24 cellular contexts compared by ENCODE assay signal in the genomic region with DNA sequence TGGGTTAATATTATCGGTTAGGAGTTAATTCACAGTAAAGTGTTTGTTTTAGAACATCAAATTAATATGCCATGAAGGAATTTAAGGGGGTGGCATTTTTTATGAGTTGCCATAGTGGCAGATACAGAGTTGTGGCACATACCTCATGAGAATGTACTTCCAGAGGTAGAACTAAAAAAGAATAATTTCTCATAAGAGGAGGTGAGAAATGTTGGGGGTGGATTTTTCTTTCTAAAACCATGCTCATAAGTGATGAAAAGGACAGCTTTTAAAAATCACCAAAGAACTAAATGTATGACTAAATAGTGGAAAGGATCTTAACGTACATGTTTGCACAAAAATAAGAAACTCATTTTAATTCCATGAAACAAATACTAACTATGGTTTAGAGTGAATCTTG. TPM values are rescaled to one million over a fixed set of nuclear protein-coding genes. Genes with fewer than 3 reads are reported as not detected.
A peak's percentile ranks its signal among the peaks of the same experiment; 100 is the strongest.
DNase-seq lines count a peak whose midpoint lies in the region; TF ChIP-seq lines count a peak whose summit lies in the region.
"Had no signal": no experiment of that assay in that cellular context is flagged by ENCODE, and none has a peak within 500 bp of the region (broad histone marks: within the 10 kb centered on the region; RNA-seq: fewer than 3 reads in every experiment).

No MANE protein-coding gene starts in this region.

- no peak overlapping the region for H3K4me3 Mint-ChIP-seq in osteocyte (ENCODE audit: unreplicated experiment)
- H3K4me3 Mint-ChIP-seq in activated CD4-positive, alpha-beta memory T cell treated with anti-CD3 and anti-CD28 coated beads, Interleukin-2, amount 10 ng/mL, durations not matched to agents 7 days and 5 days, result no peak overlapping the region
- H3K4me3 Mint-ChIP-seq: CD14-positive monocyte; CD4-positive, alpha-beta T cell; CD8-positive, alpha-beta memory T cell; HFFc6 had no signal

- H3K4me2 ChIP-seq in SU-DHL-6 (ENCODE audit: low read depth, low read length, poor library complexity, severe bottlenecking), result no peak overlapping the region
- H3K4me2 ChIP-seq: A549; BLaER1 treated with 17β-estradiol and CSF1 and Interleukin-3, amounts not matched to agents 10 nM and 100 nM had no signal

- no peaks in the 10 kb centered on the region for H3K4me1 ChIP-seq in ascending aorta
- H3K4me1 ChIP-seq: HAP-1 had no signal

- no peaks in the 10 kb centered on the region for H4K20me1 ChIP-seq in SU-DHL-6 (ENCODE audit: low read depth, low read length)
- H4K20me1 ChIP-seq: BLaER1 treated with 17β-estradiol and CSF1 and Interleukin-3, amounts not matched to agents 10 nM and 100 nM had no signal

- H3K36me3 ChIP-seq in SU-DHL-6 (ENCODE audit: low read length) (peaks cover 7% of the 10 kb centered on the region), ascending aorta (no peaks in the 10 kb centered on the region)
- H3K36me3 ChIP-seq: BE2C, HAP-1 had no signal

- H3F3A ChIP-seq in SU-DHL-6 (ENCODE audit: insufficient read depth), result peaks cover 44% of the 10 kb centered on the region

- POLR2A ChIA-PET in activated CD4-positive, alpha-beta memory T cell treated with anti-CD3 and anti-CD28 coated beads, Interleukin-2, amount 10 ng/mL, durations not matched to agents 7 days and 5 days (lab: Charles Lee), result no interaction called here

- no peak for TF ChIP-seq CTCF in SU-DHL-6 (IDR thresholded peaks at IDR 0.05; ENCODE audit: insufficient read depth, low read length, poor library complexity, severe bottlenecking)
- TF ChIP-seq CTCF in ascending aorta (IDR thresholded peaks at IDR 0.05), result no peak
- TF ChIP-seq CTCF in osteocyte (IDR thresholded peaks at IDR 0.05), result no peak

- H3K27ac Mint-ChIP-seq in osteocyte (ENCODE audit: unreplicated experiment), result no peak overlapping the region
- H3K27ac Mint-ChIP-seq in activated CD4-positive, alpha-beta memory T cell treated with anti-CD3 and anti-CD28 coated beads, Interleukin-2, amount 10 ng/mL, durations not matched to agents 7 days and 5 days, result no peak overlapping the region
- H3K27ac Mint-ChIP-seq: CD4-positive, alpha-beta T cell; HFFc6 had no signal

- peaks cover 13% of the 10 kb centered on the region for H3K4me1 Mint-ChIP-seq in osteocyte (ENCODE audit: unreplicated experiment)
- peaks cover 15% of the 10 kb centered on the region for H3K4me1 Mint-ChIP-seq in activated CD4-positive, alpha-beta memory T cell treated with anti-CD3 and anti-CD28 coated beads, Interleukin-2, amount 10 ng/mL, durations not matched to agents 7 days and 5 days

- H2AFZ ChIP-seq in SU-DHL-6 (ENCODE audit: low read depth, low read length, severe bottlenecking), result no peak overlapping the region

- H3K27ac ChIP-seq in SU-DHL-6 (ENCODE audit: low read depth, low read length), result peak overlapping the region; percentile 99
- peak overlapping the region; percentile 80 for H3K27ac ChIP-seq in caudate nucleus (ENCODE audit: low read depth, low read length)
- no peak overlapping the region for H3K27ac ChIP-seq in ascending aorta
- H3K27ac ChIP-seq: A549; BLaER1 treated with 17β-estradiol and CSF1 and Interleukin-3, amounts not matched to agents 10 nM and 100 nM had no signal

- H3K4me3 ChIP-seq in SU-DHL-6 (ENCODE audit: insufficient read depth, low read length, poor library complexity, severe bottlenecking) (no peak overlapping the region), ascending aorta (no peak overlapping the region)
- H3K4me3 ChIP-seq: A549; BLaER1 treated with 17β-estradiol and CSF1 and Interleukin-3, amounts not matched to agents 10 nM and 100 nM; GM12878; HAP-1 had no signal

- H3K27me3 ChIP-seq in SU-DHL-6 (ENCODE audit: low read length) (no peaks in the 10 kb centered on the region), ascending aorta (no peaks in the 10 kb centered on the region)
- H3K27me3 ChIP-seq: BE2C; BLaER1 treated with 17β-estradiol and CSF1 and Interleukin-3, amounts not matched to agents 10 nM and 100 nM had no signal

- CTCF ChIA-PET in activated CD4-positive, alpha-beta memory T cell treated with anti-CD3 and anti-CD28 coated beads, Interleukin-2, amount 10 ng/mL, durations not matched to agents 7 days and 5 days (lab: Charles Lee), result interaction anchor here (1.4 kb wide), 1 partner anchor 280 kb away, joined by 4 read pairs; no protein-coding TSS in a partner anchor

- H3K9me3 ChIP-seq in SU-DHL-6 (ENCODE audit: insufficient read depth, low read length) (no peaks in the 10 kb centered on the region), ascending aorta (no peaks in the 10 kb centered on the region)
- H3K9me3 ChIP-seq: A549; BE2C; BLaER1 treated with 17β-estradiol and CSF1 and Interleukin-3, amounts not matched to agents 10 nM and 100 nM; HAP-1 had no signal

- H3K9me2 ChIP-seq in SU-DHL-6 (replicated peaks; ENCODE audit: insufficient read depth, low read length), result no peaks in the 10 kb centered on the region

- H3K9ac ChIP-seq in SU-DHL-6 (ENCODE audit: low read length), result no peak overlapping the region
- H3K9ac ChIP-seq: BLaER1 treated with 17β-estradiol and CSF1 and Interleukin-3, amounts not matched to agents 10 nM and 100 nM had no signal

- H3K79me2 ChIP-seq in SU-DHL-6 (ENCODE audit: insufficient read depth, low read length), result peaks cover 43% of the 10 kb centered on the region; the same call in 1 of the 2 replicates

- intact Hi-C loops in ascending aorta (cut with DNase I), result no loop called here

- DNase-seq in caudate nucleus (lab: John Stamatoyannopoulos, UW) (peak in 2 of 61 donors; percentile 18 to 51), putamen (ENCODE audit: low spot score) (peak; percentile 64), superior temporal gyrus (ENCODE audit: extremely low spot score) (peak; percentile 69), ascending aorta (ENCODE audit: low spot score in 2 of 2) (no peak), osteocyte (ENCODE audit: extremely low spot score, unreplicated experiment) (no peak)
- DNase-seq in activated CD4-positive, alpha-beta memory T cell treated with anti-CD3 and anti-CD28 coated beads, Interleukin-2, amount 10 ng/mL, durations not matched to agents 7 days and 5 days, result no peak
- DNase-seq: 8988T; ACHN; AML-193; BE2C; CD4-positive, alpha-beta T cell; CD8-positive, alpha-beta memory T cell; DMS 273 treated with DMSO at 0.1 percent for 48 hours; DMS79; EL; GDM1; GOT3; HFFc6 had no signal

- no peaks in the 10 kb centered on the region for H3K27me3 Mint-ChIP-seq in osteocyte (ENCODE audit: unreplicated experiment)
- no peaks in the 10 kb centered on the region for H3K27me3 Mint-ChIP-seq in activated CD4-positive, alpha-beta memory T cell treated with anti-CD3 and anti-CD28 coated beads, Interleukin-2, amount 10 ng/mL, durations not matched to agents 7 days and 5 days
- H3K27me3 Mint-ChIP-seq: CD4-positive, alpha-beta T cell; CD8-positive, alpha-beta memory T cell had no signal

- H3K36me3 Mint-ChIP-seq in osteocyte (ENCODE audit: unreplicated experiment), result no peaks in the 10 kb centered on the region
- H3K36me3 Mint-ChIP-seq in activated CD4-positive, alpha-beta memory T cell treated with anti-CD3 and anti-CD28 coated beads, Interleukin-2, amount 10 ng/mL, durations not matched to agents 7 days and 5 days (ENCODE audit: low read depth), result peaks cover 3% of the 10 kb centered on the region

- H3K9me3 Mint-ChIP-seq in osteocyte (ENCODE audit: unreplicated experiment), result no peaks in the 10 kb centered on the region
- H3K9me3 Mint-ChIP-seq in activated CD4-positive, alpha-beta memory T cell treated with anti-CD3 and anti-CD28 coated beads, Interleukin-2, amount 10 ng/mL, durations not matched to agents 7 days and 5 days, result no peaks in the 10 kb centered on the region
- H3K9me3 Mint-ChIP-seq: CD14-positive monocyte; CD4-positive, alpha-beta T cell; CD8-positive, alpha-beta memory T cell; HFFc6 had no signal

RNA-seq across cellular contexts. Expression of gene SHLD1, which starts 58.7 kb away (rescaled TPM):
- total RNA-seq in ascending aorta, result not detected
- total RNA-seq in osteocyte, result 3.6 and 4.1 TPM in 2 replicates
- 1 to 10 TPM; 7.9 to 9.4 TPM for total RNA-seq in activated CD4-positive, alpha-beta memory T cell treated with anti-CD3 and anti-CD28 coated beads, Interleukin-2, amount 10 ng/mL, durations not matched to agents 7 days and 5 days

Comparison
In these comparisons a context has a peak if more than half of its experiments do, and no peak if none do; other contexts are left out.
1. H3K27ac ChIP-seq: peak in SU-DHL-6 (single experiment) and caudate nucleus (single experiment); none in ascending aorta (0 of 2).
2. DNase-seq: peak in putamen (single experiment) and superior temporal gyrus (single experiment); none in ascending aorta (0 of 2), osteocyte (single experiment) and activated CD4-positive, alpha-beta memory T cell treated with anti-CD3 and anti-CD28 coated beads, Interleukin-2, amount 10 ng/mL, durations not matched to agents 7 days and 5 days (single experiment).